In genomic region chr18:75574197-75574596, GRCh38 we compare ENCODE assay signal across 20 cellular contexts.
DNase-seq lines count a peak whose midpoint lies in the region; ATAC-seq, FAIRE-seq and TF ChIP-seq lines count a peak whose summit lies in the region.
"Had no signal": no experiment of that assay in that cellular context is flagged by ENCODE, and none has a peak within 500 bp of the region (broad histone marks: within the 10 kb centered on the region; RNA-seq: fewer than 3 reads in every experiment).

No MANE protein-coding gene starts in this region.

- H2BK120ac ChIP-seq in IMR-90 (ENCODE audit: low read depth, low read length), result no peak overlapping the region

- no peak overlapping the region for H3K4me3 ChIP-seq in IMR-90 (ENCODE audit: insufficient read depth, low read depth, low read length)
- H3K4me3 ChIP-seq in astrocyte (ENCODE audit: insufficient read depth, low read depth, low read length), result no peak overlapping the region
- H3K4me3 ChIP-seq in fibroblast of the aortic adventitia (ENCODE audit: low read depth, low read length), result no peak overlapping the region
- no peak overlapping the region for H3K4me3 ChIP-seq in gastroesophageal sphincter
- H3K4me3 ChIP-seq: A549; BLaER1 treated with 17β-estradiol and CSF1 and Interleukin-3, amounts not matched to agents 10 nM and 100 nM; GM23248 had no signal

- no peak overlapping the region for H2AFZ ChIP-seq in IMR-90 (replicated peaks; ENCODE audit: low read length, poor library complexity)
- no peak overlapping the region for H2AFZ ChIP-seq in astrocyte (ENCODE audit: low read depth, low read length)
- H2AFZ ChIP-seq: GM23248 had no signal

- H3K36me3 Mint-ChIP-seq in astrocyte (ENCODE audit: low read depth, unreplicated experiment), result no peaks in the 10 kb centered on the region
- H3K36me3 Mint-ChIP-seq: CD8-positive, alpha-beta T cell had no signal

- TF ChIP-seq POLR2A in IMR-90 (IDR thresholded peaks at IDR 0.05; ENCODE audit: low read depth, low read length), result no peak
- TF ChIP-seq POLR2A in gastroesophageal sphincter (IDR thresholded peaks at IDR 0.05), result no peak

- peaks cover 4% of the 10 kb centered on the region for H3K27me3 Mint-ChIP-seq in astrocyte (ENCODE audit: low read depth, unreplicated experiment)
- H3K27me3 Mint-ChIP-seq: B cell had no signal

- no peak overlapping the region for H3K27ac ChIP-seq in IMR-90 (ENCODE audit: insufficient read depth, low read length)
- H3K27ac ChIP-seq in astrocyte (ENCODE audit: low read depth, low read length), result no peak overlapping the region
- H3K27ac ChIP-seq in gastroesophageal sphincter, result no peak overlapping the region
- H3K27ac ChIP-seq: 22Rv1; A549; BLaER1 treated with 17β-estradiol and CSF1 and Interleukin-3, amounts not matched to agents 10 nM and 100 nM; GM23248 had no signal

- H3K9me1 ChIP-seq in IMR-90 (ENCODE audit: insufficient read depth, low read length), result no peaks in the 10 kb centered on the region

- H3K14ac ChIP-seq in IMR-90 (replicated peaks; ENCODE audit: low read depth, low read length), result no peak overlapping the region

- no peak overlapping the region for H3K23ac ChIP-seq in IMR-90 (ENCODE audit: low read depth, low read length)

- H3K4ac ChIP-seq in IMR-90 (ENCODE audit: low read depth, low read length), result no peak overlapping the region

- no peak for TF ChIP-seq EP300 in gastroesophageal sphincter (IDR thresholded peaks at IDR 0.05)

- no peak overlapping the region for H2AK9ac ChIP-seq in IMR-90 (replicated peaks; ENCODE audit: low read depth, low read length, poor library complexity)

- no TSS peak for BruUV-seq in IMR-90 (replicated peaks; lab: Mats Ljungman, UMichigan)

- H3K4me2 ChIP-seq in IMR-90 (ENCODE audit: low read depth, low read length), result no peak overlapping the region
- H3K4me2 ChIP-seq in astrocyte (ENCODE audit: low read length), result no peak overlapping the region
- H3K4me2 ChIP-seq: A549; BLaER1 treated with 17β-estradiol and CSF1 and Interleukin-3, amounts not matched to agents 10 nM and 100 nM had no signal

- H3K27ac Mint-ChIP-seq in astrocyte (ENCODE audit: unreplicated experiment), result no peak overlapping the region
- H3K27ac Mint-ChIP-seq: B cell; CD8-positive, alpha-beta T cell had no signal

- intact Hi-C loops in IMR-90 (cut with micrococcal nuclease), result no loop called here

- no peak for FAIRE-seq in astrocyte (lab: Jason Lieb, UNC)
- FAIRE-seq: A549, G401.6, GM12891, H54 had no signal

- H3K9ac ChIP-seq in IMR-90 (ENCODE audit: low read depth, low read length) (no peak overlapping the region), astrocyte (ENCODE audit: low read length) (no peak overlapping the region)
- H3K9ac ChIP-seq: BLaER1 treated with 17β-estradiol and CSF1 and Interleukin-3, amounts not matched to agents 10 nM and 100 nM; GM23248 had no signal

- no peak overlapping the region for H2BK20ac ChIP-seq in IMR-90 (ENCODE audit: low read depth, low read length)

- 0% methylated on average over 1 of the region's 3 CpGs; no CpG with 5 or more reads in 1 of the 2 experiments for WGBS in IMR-90 (ENCODE audit: extremely low coverage in 2 of 2, insufficient read length in 1 of 2), 2 experiments
- 70 to 83% methylated on average over 3 of the region's 3 CpGs for WGBS in gastroesophageal sphincter (ENCODE audit: low coverage in 1 of 2), 2 donors

- no peak overlapping the region for H3K4me3 Mint-ChIP-seq in astrocyte (ENCODE audit: unreplicated experiment)
- H3K4me3 Mint-ChIP-seq: B cell; CD8-positive, alpha-beta T cell had no signal

- POLR2A ChIA-PET in IMR-90 (lab: Charles Lee; ENCODE audit: unreplicated experiment), result no interaction called here

- H3K4me1 ChIP-seq in IMR-90 (ENCODE audit: control insufficient read depth, insufficient read depth, low read length) (no peaks in the 10 kb centered on the region), astrocyte (ENCODE audit: insufficient read depth, low read length) (no peaks in the 10 kb centered on the region), gastroesophageal sphincter (no peaks in the 10 kb centered on the region)
- H3K4me1 ChIP-seq: A549; BLaER1 treated with 17β-estradiol and CSF1 and Interleukin-3, amounts not matched to agents 10 nM and 100 nM had no signal

- H3K9me3 Mint-ChIP-seq in astrocyte (ENCODE audit: unreplicated experiment), result peaks cover 3% of the 10 kb centered on the region

- H3K36me3 ChIP-seq in IMR-90 (ENCODE audit: control insufficient read depth, insufficient read depth, low read length) (no peaks in the 10 kb centered on the region), astrocyte (ENCODE audit: insufficient read depth, low read length) (no peaks in the 10 kb centered on the region), gastroesophageal sphincter (no peaks in the 10 kb centered on the region)
- H3K36me3 ChIP-seq: BLaER1 treated with 17β-estradiol and CSF1 and Interleukin-3, amounts not matched to agents 10 nM and 100 nM had no signal

- H2BK15ac ChIP-seq in IMR-90 (ENCODE audit: low read depth, low read length), result no peak overlapping the region

- H3K27me3 ChIP-seq in IMR-90 (ENCODE audit: control insufficient read depth, insufficient read depth, low read length), result no peaks in the 10 kb centered on the region
- no peaks in the 10 kb centered on the region for H3K27me3 ChIP-seq in astrocyte (ENCODE audit: insufficient read depth, low read length)
- peaks cover 5% of the 10 kb centered on the region for H3K27me3 ChIP-seq in gastroesophageal sphincter
- H3K27me3 ChIP-seq: BLaER1 treated with 17β-estradiol and CSF1 and Interleukin-3, amounts not matched to agents 10 nM and 100 nM had no signal

- H3K4me1 Mint-ChIP-seq in astrocyte (ENCODE audit: low read depth, unreplicated experiment), result peaks cover 2% of the 10 kb centered on the region
- H3K4me1 Mint-ChIP-seq: B cell had no signal

- H3K79me1 ChIP-seq in IMR-90 (ENCODE audit: low read depth in 1 of 2, low read length in 2 of 2), result no peaks in the 10 kb centered on the region

- ATAC-seq in IMR-90 (ENCODE audit: low read depth), result peak; percentile 56
- ATAC-seq in gastroesophageal sphincter, result no peak
- ATAC-seq: A549; CD8-positive, alpha-beta T cell had no signal

- H4K91ac ChIP-seq in IMR-90 (ENCODE audit: insufficient read depth, low read depth, low read length), result no peak overlapping the region

- H3K79me2 ChIP-seq in astrocyte (ENCODE audit: insufficient read depth, low read length), result no peaks in the 10 kb centered on the region

- DNase-seq in AG08395 (ENCODE audit: low spot score) (peak; percentile 35), IMR-90 (peak; percentile 16), astrocyte (ENCODE audit: low read depth) (peak; percentile 49), fibroblast of the aortic adventitia (ENCODE audit: low read depth) (peak; percentile 16), NCI-H2227 treated with DMSO at 0.1 percent for 48 hours (lab: John Stamatoyannopoulos, UW) (no peak), T-helper 9 cell (no peak), epidermal melanocyte (ENCODE audit: insufficient read length, low spot score) (no peak)
- DNase-seq: CD8-positive, alpha-beta T cell; COR-L47; DMS 273 treated with DMSO at 0.1 percent for 48 hours; GM23248; HCEC 1CT had no signal

- H2AK5ac ChIP-seq in IMR-90 (ENCODE audit: low read depth, low read length), result no peak overlapping the region

- no peak overlapping the region for H4K5ac ChIP-seq in IMR-90 (ENCODE audit: low read depth, low read length)

- dilution Hi-C loops in IMR-90 (cut with HindIII; ENCODE audit: low sequenced_read_pairs, unreplicated experiment), result no loop called here

- CTCF ChIA-PET in IMR-90 (lab: Yijun Ruan, JAX), result no interaction called here

- H4K8ac ChIP-seq in IMR-90 (ENCODE audit: low read depth in 2 of 2, low read length in 2 of 2), result no peak overlapping the region

- no peak for TF ChIP-seq RAD21 in IMR-90 (IDR thresholded peaks at IDR 0.05; ENCODE audit: low read length)

- H4K20me1 ChIP-seq in IMR-90 (ENCODE audit: insufficient read depth, low read length) (no peaks in the 10 kb centered on the region), astrocyte (ENCODE audit: insufficient read depth, low read length) (no peaks in the 10 kb centered on the region)
- H4K20me1 ChIP-seq: BLaER1 treated with 17β-estradiol and CSF1 and Interleukin-3, amounts not matched to agents 10 nM and 100 nM had no signal

- no peak overlapping the region for H2BK5ac ChIP-seq in IMR-90 (ENCODE audit: low read depth, low read length, poor library complexity, severe bottlenecking)

- no peak overlapping the region for H3K56ac ChIP-seq in IMR-90 (ENCODE audit: extremely low read depth, insufficient read depth, low read length)

- no peak overlapping the region for H3K18ac ChIP-seq in IMR-90 (ENCODE audit: low read depth, low read length)

- in situ Hi-C loops in IMR-90 (cut with MboI; ENCODE audit: low sequenced_read_pairs), result no loop called here

- no peaks in the 10 kb centered on the region for H3K9me3 ChIP-seq in IMR-90 (ENCODE audit: control insufficient read depth, insufficient read depth, low read length)
- H3K9me3 ChIP-seq in astrocyte (ENCODE audit: insufficient read depth, low read depth, low read length), result no peaks in the 10 kb centered on the region
- no peaks in the 10 kb centered on the region for H3K9me3 ChIP-seq in gastroesophageal sphincter
- H3K9me3 ChIP-seq: A549 had no signal

- TF ChIP-seq CTCF in IMR-90 (conservative IDR thresholded peaks at IDR 0.05; ENCODE audit: low read depth, low read length), result no peak
- no peak for TF ChIP-seq CTCF in astrocyte (IDR thresholded peaks at IDR 0.05; ENCODE audit: insufficient read depth, low read depth, low read length)
- no peak for TF ChIP-seq CTCF in fibroblast of the aortic adventitia (IDR thresholded peaks at IDR 0.05; ENCODE audit: insufficient read depth, low read length)
- TF ChIP-seq CTCF in gastroesophageal sphincter (IDR thresholded peaks at IDR 0.05), result no peak

TF ChIP-seq in IMR-90, 13 proteins besides CTCF, POLR2A, EP300 and RAD21:
- TF ChIP-seq RFX5 (IDR thresholded peaks at IDR 0.05; ENCODE audit: low read depth, low read length), result no peak
TF ChIP-seq in IMR-90: peak in this region for 0.

Comparison
In these comparisons a context has a peak if more than half of its experiments do, and no peak if none do; other contexts are left out.
1. DNase-seq: peak in AG08395 (single experiment), IMR-90 (single experiment), astrocyte (single experiment) and fibroblast of the aortic adventitia (single experiment); none in NCI-H2227 treated with DMSO at 0.1 percent for 48 hours (single experiment), T-helper 9 cell (single experiment) and epidermal melanocyte (single experiment).